In genomic region chr10:51079766-51080165, GRCh38 we compare ENCODE assay signal across 17 cellular contexts. TPM values are rescaled to one million over a fixed set of nuclear protein-coding genes. Genes with fewer than 3 reads are reported as not detected.
"Had no signal": no experiment of that assay in that cellular context is flagged by ENCODE, and none has a peak within 500 bp of the region (broad histone marks: within the 10 kb centered on the region; RNA-seq: fewer than 3 reads in every experiment).

No MANE protein-coding gene starts in this region.

- H3K27me3 ChIP-seq: colonic mucosa had no signal

- H3K36me3 ChIP-seq: colonic mucosa, prostate gland, SJSA1, spleen had no signal

- H3K4me3 Mint-ChIP-seq: activated CD8-positive, alpha-beta T cell treated with anti-CD3 and anti-CD28 coated beads for 36 hours; nephron progenitor cell; stimulated activated naive CD8-positive, alpha-beta T cell treated with anti-CD3 and anti-CD28 coated beads, Interleukin-15, amount 100 ng/mL, for 72 hours had no signal

- H3K27ac ChIP-seq: colonic mucosa, prostate gland, SJSA1, spleen had no signal

- H3K4me1 ChIP-seq: colonic mucosa, prostate gland had no signal

- DNase-seq: activated CD4-positive, alpha-beta T cell treated with anti-CD3 and anti-CD28 coated beads for 48 hours; activated CD8-positive, alpha-beta T cell treated with anti-CD3 and anti-CD28 coated beads for 36 hours; activated gamma-delta T cell; activated T-cell treated with anti-CD3 and anti-CD28 coated beads, Interleukin-2, amount 50 U/mL, for 48 hours; central memory CD4-positive, alpha-beta T cell; colonic mucosa; effector CD4-positive, alpha-beta T cell; spleen; stimulated activated naive CD8-positive, alpha-beta T cell treated with anti-CD3 and anti-CD28 coated beads, Interleukin-15, amount 100 ng/mL, for 72 hours; T-helper 2 cell had no signal

- H3K36me3 Mint-ChIP-seq: brain had no signal

- ATAC-seq: activated CD8-positive, alpha-beta T cell treated with anti-CD3 and anti-CD28 coated beads for 36 hours; activated naive CD4-positive, alpha-beta T cell treated with anti-CD3 and anti-CD28 coated beads, Interleukin-2, amount 50 U/mL, for 72 hours; left lobe of liver; sciatic nerve; stimulated activated naive CD8-positive, alpha-beta T cell treated with anti-CD3 and anti-CD28 coated beads, Interleukin-15, amount 100 ng/mL, for 72 hours had no signal

- H3K27ac Mint-ChIP-seq: activated CD8-positive, alpha-beta T cell treated with anti-CD3 and anti-CD28 coated beads for 36 hours; activated naive CD4-positive, alpha-beta T cell treated with anti-CD3 and anti-CD28 coated beads, Interleukin-2, amount 50 U/mL, for 72 hours; stimulated activated naive CD8-positive, alpha-beta T cell treated with anti-CD3 and anti-CD28 coated beads, Interleukin-15, amount 100 ng/mL, for 72 hours had no signal

- H3K9me3 Mint-ChIP-seq: activated CD8-positive, alpha-beta T cell treated with anti-CD3 and anti-CD28 coated beads for 36 hours; activated naive CD4-positive, alpha-beta T cell treated with anti-CD3 and anti-CD28 coated beads, Interleukin-2, amount 50 U/mL, for 72 hours; brain; nephron progenitor cell; stimulated activated naive CD8-positive, alpha-beta T cell treated with anti-CD3 and anti-CD28 coated beads, Interleukin-15, amount 100 ng/mL, for 72 hours had no signal

- H3K4me3 ChIP-seq: colonic mucosa, prostate gland, SJSA1, spleen had no signal

- H3K9me3 ChIP-seq: colonic mucosa, prostate gland, SJSA1, spleen had no signal

RNA-seq across cellular contexts. Expression of gene PRKG1, which starts 5.5 kb away (rescaled TPM):
- total RNA-seq: activated CD8-positive, alpha-beta T cell treated with anti-CD3 and anti-CD28 coated beads for 36 hours; activated naive CD4-positive, alpha-beta T cell treated with anti-CD3 and anti-CD28 coated beads, Interleukin-2, amount 50 U/mL, for 72 hours; SJSA1 had no signal
